In the genomic region with DNA sequence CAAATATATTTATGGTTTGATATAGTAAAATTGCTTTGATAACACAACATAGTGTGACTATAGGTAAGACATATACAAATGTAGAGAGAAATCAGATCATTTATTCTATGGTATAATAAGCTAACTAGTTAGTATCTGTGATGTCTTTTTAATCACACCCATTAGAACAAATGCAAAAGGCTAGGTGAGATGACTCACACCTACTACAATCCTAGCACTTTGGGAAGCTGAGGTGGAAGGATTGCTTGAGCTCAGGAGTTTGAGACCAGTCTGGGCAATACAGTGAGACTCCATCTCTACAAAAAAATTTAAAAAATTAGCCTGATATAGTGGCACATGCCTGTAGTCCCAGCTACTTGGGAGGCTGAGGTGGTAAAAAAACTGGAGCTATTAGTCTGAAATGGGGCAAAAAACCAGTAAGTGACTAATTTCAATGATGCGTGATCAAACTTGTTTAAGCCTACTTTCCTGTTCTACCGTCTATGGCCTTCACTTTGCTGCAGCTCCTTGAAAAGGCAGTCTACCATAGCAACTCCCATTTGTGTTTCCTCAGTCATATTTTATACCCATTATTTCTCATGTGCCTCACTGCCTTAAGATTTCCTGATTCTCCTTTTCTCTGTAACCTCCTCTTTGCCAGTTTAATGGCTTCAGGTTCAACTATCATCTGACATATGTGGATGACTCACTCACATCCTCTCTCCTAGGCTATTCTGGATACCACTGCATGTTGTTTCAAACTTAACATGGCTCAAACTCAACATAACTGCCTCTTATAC, we compare ENCODE assay signal across 18 cellular contexts. TPM values are rescaled to one million over a fixed set of nuclear protein-coding genes. Genes with fewer than 3 reads are reported as not detected.
A peak's percentile ranks its signal among the peaks of the same experiment; 100 is the strongest.
DNase-seq lines count a peak whose midpoint lies in the region; ATAC-seq, FAIRE-seq and TF ChIP-seq lines count a peak whose summit lies in the region.
"Had no signal": no experiment of that assay in that cellular context is flagged by ENCODE, and none has a peak within 500 bp of the region (broad histone marks: within the 10 kb centered on the region; RNA-seq: fewer than 3 reads in every experiment).

No MANE protein-coding gene starts in this region.

- H3K9me3 Mint-ChIP-seq in HFFc6 = no peaks in the 10 kb centered on the region
- H3K9me3 Mint-ChIP-seq in astrocyte (ENCODE audit: unreplicated experiment) = no peaks in the 10 kb centered on the region
- H3K9me3 Mint-ChIP-seq: activated B cell treated with CpG ODN at 0.5 μM for 24 hours; activated naive CD4-positive, alpha-beta T cell treated with anti-CD3 and anti-CD28 coated beads for 36 hours; IgD-negative memory B cell had no signal

- peaks cover 62% of the 10 kb centered on the region for H3K36me3 ChIP-seq in astrocyte (ENCODE audit: insufficient read depth, low read length)

- peak; percentile 53 for DNase-seq in DMS79 (lab: John Stamatoyannopoulos, UW)
- peak; percentile 45 for DNase-seq in HFFc6
- DNase-seq in astrocyte (ENCODE audit: low read depth) = no peak
- peak; percentile 64 for DNase-seq in iris pigment epithelial cell (ENCODE audit: low read depth)
- DNase-seq in NOMO-1 treated with DMSO at 0.1 percent for 48 hours (lab: John Stamatoyannopoulos, UW; ENCODE audit: unreplicated experiment) = no peak
- no peak for DNase-seq in stimulated activated CD4-positive, alpha-beta T cell treated with anti-CD3 and anti-CD28 coated beads, Interleukin-15, amount 100 ng/mL, for 24 hours
- DNase-seq: activated B cell treated with CpG ODN at 0.5 μM for 24 hours; activated naive CD4-positive, alpha-beta T cell treated with anti-CD3 and anti-CD28 coated beads for 36 hours; BE2C; brain microvascular endothelial cell; DND-41; left ventricle myocardium superior; NCI-H1105; stimulated activated CD4-positive, alpha-beta T cell treated with anti-CD3 and anti-CD28 coated beads, Interleukin-4, amount 100 ng/mL, for 24 hours; stimulated activated CD8-positive, alpha-beta memory T cell treated with anti-CD3 and anti-CD28 coated beads, Interleukin-4, amount 100 ng/mL, for 48 hours; testis had no signal

- H3K4me1 ChIP-seq in astrocyte (ENCODE audit: insufficient read depth, low read length) = peaks cover 8% of the 10 kb centered on the region
- H3K4me1 ChIP-seq: BE2C, testis had no signal

- H3K36me3 Mint-ChIP-seq in HFFc6 (ENCODE audit: low read depth) = peaks cover 29% of the 10 kb centered on the region
- peaks cover 13% of the 10 kb centered on the region for H3K36me3 Mint-ChIP-seq in astrocyte (ENCODE audit: low read depth, unreplicated experiment)

- no peaks in the 10 kb centered on the region for H3K27me3 ChIP-seq in astrocyte (ENCODE audit: insufficient read depth, low read length)
- H3K27me3 ChIP-seq: BE2C, brain microvascular endothelial cell, testis had no signal

- no peak overlapping the region for H3K9ac ChIP-seq in astrocyte (ENCODE audit: low read length)

- H3K27ac ChIP-seq in astrocyte (ENCODE audit: low read depth, low read length) = no peak overlapping the region
- H3K27ac ChIP-seq: brain microvascular endothelial cell, testis had no signal

- ATAC-seq in HG02623 (IDR thresholded peaks at IDR 0.05; ENCODE audit: unreplicated experiment) = no peak
- ATAC-seq: left ventricle myocardium superior had no signal

- no peak overlapping the region for H3K4me3 ChIP-seq in astrocyte (ENCODE audit: insufficient read depth, low read depth, low read length)
- H3K4me3 ChIP-seq: testis had no signal

- no peaks in the 10 kb centered on the region for H3K27me3 Mint-ChIP-seq in HFFc6 (ENCODE audit: insufficient read depth)
- no peaks in the 10 kb centered on the region for H3K27me3 Mint-ChIP-seq in astrocyte (ENCODE audit: low read depth, unreplicated experiment)
- H3K27me3 Mint-ChIP-seq: activated B cell treated with CpG ODN at 0.5 μM for 24 hours, IgD-negative memory B cell had no signal

- no peak for FAIRE-seq in astrocyte (lab: Jason Lieb, UNC)

- no peaks in the 10 kb centered on the region for H3K9me3 ChIP-seq in astrocyte (ENCODE audit: insufficient read depth, low read depth, low read length)
- H3K9me3 ChIP-seq: BE2C, testis had no signal

- no peak overlapping the region for H2AFZ ChIP-seq in astrocyte (ENCODE audit: low read depth, low read length)

- H3K4me1 Mint-ChIP-seq in HFFc6 (ENCODE audit: low read depth) = peaks cover 22% of the 10 kb centered on the region
- H3K4me1 Mint-ChIP-seq in astrocyte (ENCODE audit: low read depth, unreplicated experiment) = peaks cover 4% of the 10 kb centered on the region
- H3K4me1 Mint-ChIP-seq: activated B cell treated with CpG ODN at 0.5 μM for 24 hours had no signal

- H3K4me2 ChIP-seq in astrocyte (ENCODE audit: low read length) = peak overlapping the region; percentile 4

- TF ChIP-seq CTCF in HFFc6 (IDR thresholded peaks at IDR 0.05) = no peak
- TF ChIP-seq CTCF in astrocyte (IDR thresholded peaks at IDR 0.05; ENCODE audit: insufficient read depth, low read depth, low read length) = no peak

- H3K4me3 Mint-ChIP-seq in HFFc6 = no peak overlapping the region
- H3K4me3 Mint-ChIP-seq in astrocyte (ENCODE audit: unreplicated experiment) = no peak overlapping the region
- H3K4me3 Mint-ChIP-seq: activated B cell treated with CpG ODN at 0.5 μM for 24 hours; activated naive CD4-positive, alpha-beta T cell treated with anti-CD3 and anti-CD28 coated beads for 36 hours; IgD-negative memory B cell had no signal

- no peaks in the 10 kb centered on the region for H4K20me1 ChIP-seq in astrocyte (ENCODE audit: insufficient read depth, low read length)

- no peaks in the 10 kb centered on the region for H3K79me2 ChIP-seq in astrocyte (ENCODE audit: insufficient read depth, low read length)

- H3K27ac Mint-ChIP-seq in HFFc6 = peak overlapping the region; percentile 8
- H3K27ac Mint-ChIP-seq in astrocyte (ENCODE audit: unreplicated experiment) = no peak overlapping the region
- H3K27ac Mint-ChIP-seq: activated B cell treated with CpG ODN at 0.5 μM for 24 hours; activated naive CD4-positive, alpha-beta T cell treated with anti-CD3 and anti-CD28 coated beads for 36 hours; IgD-negative memory B cell had no signal

RNA-seq across cellular contexts. Expression of gene ALG5, which starts 12.5 kb away (rescaled TPM):
- total RNA-seq in HFFc6 (2021; fragmentation: NEBNext Ultra II Directional; extraction: Animal tissue kit (Norgen Biotek cat#: 25700)) = 10 to 100 TPM; 31.0 to 41.9 (median 33.4) TPM
- 26.3 and 29.5 TPM in 2 replicates for total RNA-seq in astrocyte

RNA-seq across cellular contexts. Expression of gene EXOSC8, which starts 13.9 kb away (rescaled TPM):
- 10 to 100 TPM; 23.2 to 37.8 (median 36.2) TPM for total RNA-seq in HFFc6 (2021; fragmentation: NEBNext Ultra II Directional; extraction: Animal tissue kit (Norgen Biotek cat#: 25700))
- total RNA-seq in astrocyte = 26.3 and 29.6 TPM in 2 replicates

Comparison
In these comparisons a context has a peak if more than half of its experiments do, and no peak if none do; other contexts are left out.
1. DNase-seq: peak in DMS79 (single experiment), HFFc6 (single experiment) and iris pigment epithelial cell (single experiment); none in astrocyte (single experiment), NOMO-1 treated with DMSO at 0.1 percent for 48 hours (single experiment) and stimulated activated CD4-positive, alpha-beta T cell treated with anti-CD3 and anti-CD28 coated beads, Interleukin-15, amount 100 ng/mL, for 24 hours (single experiment).